In the genomic region with DNA sequence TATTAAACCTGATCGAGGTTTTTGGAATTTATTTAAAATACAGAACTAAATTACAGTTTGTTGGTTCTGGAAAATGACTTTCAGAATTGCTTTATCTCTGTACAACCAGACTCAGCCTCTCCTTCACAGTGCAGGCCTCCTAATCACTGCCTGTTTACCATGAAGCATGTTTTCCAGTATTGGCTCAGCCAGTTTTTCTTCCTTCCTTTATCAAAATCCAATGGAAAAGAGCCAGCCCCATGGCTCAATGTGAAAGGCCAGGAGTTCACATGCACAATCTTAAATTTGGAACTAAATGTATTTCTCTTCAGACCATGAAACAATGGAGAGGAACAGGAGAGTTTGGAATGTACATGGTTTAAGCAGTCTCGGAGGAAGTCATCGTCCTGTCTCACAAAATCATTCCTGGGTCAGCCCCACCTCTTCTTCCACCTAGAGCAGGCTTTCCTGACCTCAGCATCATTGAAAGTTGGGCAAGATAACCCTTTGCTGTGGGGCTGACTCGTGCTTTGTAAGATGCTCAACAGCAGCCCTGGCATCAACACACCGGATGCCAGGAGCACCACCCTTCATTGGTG, we compare ENCODE assay signal across 13 cellular contexts.
A peak's percentile ranks its signal among the peaks of the same experiment; 100 is the strongest.
DNase-seq lines count a peak whose midpoint lies in the region; ATAC-seq and TF ChIP-seq lines count a peak whose summit lies in the region.
"Had no signal": no experiment of that assay in that cellular context is flagged by ENCODE, and none has a peak within 500 bp of the region (broad histone marks: within the 10 kb centered on the region; RNA-seq: fewer than 3 reads in every experiment).

No MANE protein-coding gene starts in this region.

- DNase-seq in Right ventricle myocardium superior, result no peak
- no peak for DNase-seq in right atrium auricular region (ENCODE audit: low spot score)
- no peak for DNase-seq in heart right ventricle
- no peak for DNase-seq in right lobe of liver
- DNase-seq: ACHN; CD4-positive, CD25-positive, alpha-beta regulatory T cell; DMS53; GF-D8 had no signal

- H3K4me1 ChIP-seq in right atrium auricular region, result peaks cover 0 to 15% of the 10 kb centered on the region in 2 donors
- peaks cover 0 to 32% (median 19%) of the 10 kb centered on the region in 9 donors for H3K4me1 ChIP-seq in heart right ventricle
- H3K4me1 ChIP-seq in right lobe of liver, result no peaks in the 10 kb centered on the region
- H3K4me1 ChIP-seq: BLaER1 treated with 17β-estradiol and CSF1 and Interleukin-3, amounts not matched to agents 10 nM and 100 nM; HAP-1 had no signal

- H3K27me3 ChIP-seq in right atrium auricular region, result no peaks in the 10 kb centered on the region
- no peaks in the 10 kb centered on the region for H3K27me3 ChIP-seq in heart right ventricle
- H3K27me3 ChIP-seq in right lobe of liver, result no peaks in the 10 kb centered on the region
- H3K27me3 ChIP-seq: BLaER1 treated with 17β-estradiol and CSF1 and Interleukin-3, amounts not matched to agents 10 nM and 100 nM had no signal

- H3K9me3 ChIP-seq in right atrium auricular region (no peaks in the 10 kb centered on the region), heart right ventricle (peaks cover 0 to 3% (median 0%) of the 10 kb centered on the region in 11 donors), right lobe of liver (no peaks in the 10 kb centered on the region)
- H3K9me3 ChIP-seq: BLaER1 treated with 17β-estradiol and CSF1 and Interleukin-3, amounts not matched to agents 10 nM and 100 nM; HAP-1 had no signal

- H3K4me3 ChIP-seq in right atrium auricular region (no peak overlapping the region), heart right ventricle (no peak overlapping the region), right lobe of liver (no peak overlapping the region)
- H3K4me3 ChIP-seq: BLaER1 treated with 17β-estradiol and CSF1 and Interleukin-3, amounts not matched to agents 10 nM and 100 nM; HAP-1 had no signal

- no peak for TF ChIP-seq POLR2A in right lobe of liver (IDR thresholded peaks at IDR 0.05)

- no peak for TF ChIP-seq CTCF in right atrium auricular region (IDR thresholded peaks at IDR 0.05)
- no peak for TF ChIP-seq CTCF in heart right ventricle (IDR thresholded peaks at IDR 0.05)
- TF ChIP-seq CTCF in right lobe of liver (IDR thresholded peaks at IDR 0.05), result no peak

- ATAC-seq in Right ventricle myocardium superior (ENCODE audit: poor library complexity) (peak; percentile 47), heart right ventricle (peak in 6 of 8 donors; percentile 35 to 72 (median 53)), right lobe of liver (peak in 3 of 4 donors; percentile 33 to 72 (median 39)), HG02852 (IDR thresholded peaks at IDR 0.05; ENCODE audit: unreplicated experiment) (no peak), HG03025 (IDR thresholded peaks at IDR 0.05; ENCODE audit: low FRiP score, unreplicated experiment) (no peak), HG03432 (IDR thresholded peaks at IDR 0.05; ENCODE audit: unreplicated experiment) (no peak)

- H3K36me3 ChIP-seq in right atrium auricular region, result no peaks in the 10 kb centered on the region
- no peaks in the 10 kb centered on the region for H3K36me3 ChIP-seq in heart right ventricle
- H3K36me3 ChIP-seq in right lobe of liver, result no peaks in the 10 kb centered on the region
- H3K36me3 ChIP-seq: BLaER1 treated with 17β-estradiol and CSF1 and Interleukin-3, amounts not matched to agents 10 nM and 100 nM; HAP-1 had no signal

- H3K27ac ChIP-seq in right atrium auricular region (no peak overlapping the region), heart right ventricle (peak overlapping the region in 5 of 10 donors; percentile 17 to 72 (median 29)), right lobe of liver (no peak overlapping the region)
- H3K27ac ChIP-seq: BLaER1 treated with 17β-estradiol and CSF1 and Interleukin-3, amounts not matched to agents 10 nM and 100 nM had no signal

- WGBS in heart right ventricle, 2 donors, result 45 to 55% methylated on average over 5 of the region's 5 CpGs
- WGBS in right lobe of liver (ENCODE audit: insufficient coverage, low coverage, low lambda C conversion rate, missing lambda C conversion rate), result 47% methylated on average over 4 of the region's 5 CpGs

- intact Hi-C loops in Right ventricle myocardium superior (cut with DNase I) (no loop called here), heart right ventricle (cut with DNase I) (no loop called here), right lobe of liver (cut with DNase I) (no loop called here)

Comparison
In these comparisons a context has a peak if more than half of its experiments do, and no peak if none do; other contexts are left out.
1. ATAC-seq: peak in Right ventricle myocardium superior (single experiment), heart right ventricle (6 of 8) and right lobe of liver (3 of 4); none in HG02852 (single experiment), HG03025 (single experiment) and HG03432 (single experiment).